ENCODE assay signal across 17 cellular contexts in genomic region chr1:80645621-80646020, GRCh38.
"Had no signal": no experiment of that assay in that cellular context is flagged by ENCODE, and none has a peak within 500 bp of the region (broad histone marks: within the 10 kb centered on the region; RNA-seq: fewer than 3 reads in every experiment).

No MANE protein-coding gene starts in this region.

- H3K36me3 Mint-ChIP-seq: naive thymus-derived CD4-positive, alpha-beta T cell had no signal

- H3K4me3 ChIP-seq: left ventricle myocardium inferior, lung, pancreas, suprapubic skin, thyroid gland, upper lobe of left lung, uterus had no signal

- H3K27ac Mint-ChIP-seq: dendritic cell treated with granulocyte-macrophage colony-stimulating factor and Interleukin-4, amounts not matched to agents 40 ng/mL and 50 ng/mL, for 4 days; immature natural killer cell; naive thymus-derived CD4-positive, alpha-beta T cell; progenitor cell of endocrine pancreas had no signal

- H3K9me3 ChIP-seq: left ventricle myocardium inferior, pancreas, suprapubic skin, thyroid gland, upper lobe of left lung, uterus had no signal

- ATAC-seq: foreskin keratinocyte; naive thymus-derived CD4-positive, alpha-beta T cell; pancreas; right cardiac atrium had no signal

- H3K4me1 ChIP-seq: foreskin keratinocyte, left ventricle myocardium inferior, pancreas, suprapubic skin, thyroid gland, upper lobe of left lung, uterus had no signal

- H3K4me1 Mint-ChIP-seq: immature natural killer cell; naive thymus-derived CD4-positive, alpha-beta T cell had no signal

- DNase-seq: foreskin keratinocyte; immature natural killer cell; left ventricle myocardium inferior; mesendoderm; naive thymus-derived CD4-positive, alpha-beta T cell; pancreas; right cardiac atrium; small intestine; stimulated activated CD4-positive, alpha-beta T cell treated with anti-CD3 and anti-CD28 coated beads, Interleukin-12 subunit alpha, Interleukin-12 subunit beta, amount 100 ng/mL, for 4 hours; stimulated activated naive CD4-positive, alpha-beta T cell treated with Interleukin-2 at 50 U/mL for 16 hours; thyroid gland; upper lobe of left lung; uterus had no signal

- H3K36me3 ChIP-seq: left ventricle myocardium inferior, pancreas, suprapubic skin, thyroid gland, upper lobe of left lung, uterus had no signal

- H3K4me3 Mint-ChIP-seq: dendritic cell treated with granulocyte-macrophage colony-stimulating factor and Interleukin-4, amounts not matched to agents 40 ng/mL and 50 ng/mL, for 4 days; immature natural killer cell; naive thymus-derived CD4-positive, alpha-beta T cell had no signal

- H3K27me3 Mint-ChIP-seq: dendritic cell treated with granulocyte-macrophage colony-stimulating factor and Interleukin-4, amounts not matched to agents 40 ng/mL and 50 ng/mL, for 4 days; naive thymus-derived CD4-positive, alpha-beta T cell; progenitor cell of endocrine pancreas had no signal

- H3K27me3 ChIP-seq: foreskin keratinocyte, pancreas, suprapubic skin, thyroid gland, upper lobe of left lung, uterus had no signal

- H3K27ac ChIP-seq: foreskin keratinocyte, left ventricle myocardium inferior, pancreas, suprapubic skin, thyroid gland, upper lobe of left lung, uterus had no signal
